In the genomic region with DNA sequence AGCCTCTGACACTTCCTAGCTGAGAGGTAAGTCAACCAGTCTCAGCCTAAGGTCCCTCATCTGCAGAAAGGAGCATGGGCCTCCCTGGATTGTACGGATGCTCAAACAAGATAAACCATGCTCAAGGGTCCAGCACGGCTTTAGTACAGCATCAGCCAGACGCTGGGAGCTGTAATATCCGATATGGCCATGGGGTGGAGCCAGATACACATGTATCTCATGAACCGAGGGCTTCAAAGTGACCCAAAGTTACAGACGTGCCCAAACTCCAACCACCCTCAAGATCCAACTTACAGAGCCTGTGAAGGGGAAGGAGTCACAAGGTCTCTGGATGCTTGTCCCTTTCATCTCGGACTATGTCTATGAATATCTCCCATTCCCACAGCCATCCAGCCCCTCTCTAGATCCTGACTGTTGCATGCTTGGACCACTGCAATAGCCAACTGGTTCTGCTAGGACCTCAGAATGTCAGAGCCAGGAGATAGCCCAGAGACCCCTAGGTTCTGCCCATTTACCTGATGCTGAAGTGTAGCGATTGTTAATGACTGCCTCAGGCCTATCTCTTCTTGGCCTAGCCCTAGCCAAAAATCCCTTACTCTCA, we compare ENCODE assay signal across 8 cellular contexts.
DNase-seq lines count a peak whose midpoint lies in the region; ATAC-seq and TF ChIP-seq lines count a peak whose summit lies in the region.

No MANE protein-coding gene starts in this region.

- WGBS in lung, 2 donors = 14 to 19% methylated on average over 8 of the region's 8 CpGs

- H3K4me1 ChIP-seq in lung (ENCODE audit: control insufficient read depth in 2 of 2, insufficient read depth in 2 of 2, low read length in 2 of 2) = no peaks in the 10 kb centered on the region

- intact Hi-C loops in dorsolateral prefrontal cortex (cut with DNase I) = loop anchor here in 1 of 2 donors (1.0 to 10.0 kb wide), 2 partner anchors 146 to 412 kb away; a partner anchor contains a TSS

- H3K27ac ChIP-seq in dorsolateral prefrontal cortex (peak overlapping the region in 51 of 59 donors; percentile 2 to 99 (median 93)), lung (ENCODE audit: low read depth in 1 of 2, low read length in 1 of 2) (no peak overlapping the region)

- H3K36me3 ChIP-seq in lung (ENCODE audit: control insufficient read depth in 2 of 2, insufficient read depth in 2 of 2, low read length in 2 of 2) = peaks cover 0 to 2% of the 10 kb centered on the region in 2 donors

- DNase-seq in NCI-H748 (lab: John Stamatoyannopoulos, UW; ENCODE audit: unreplicated experiment) (peak; percentile 49), dorsolateral prefrontal cortex (peak; percentile 85 to 99 (median 88)), lung (ENCODE audit: low spot score) (peak; percentile 80)
- peak; percentile 90 to 93 for DNase-seq in activated CD4-positive, alpha-beta T cell treated with anti-CD3 and anti-CD28 coated beads, Interleukin-2, amount 50 U/mL, for 48 hours
- DNase-seq in stimulated activated CD8-positive, alpha-beta memory T cell treated with anti-CD3 and anti-CD28 coated beads, Interleukin-15, amount 100 ng/mL, for 24 hours (ENCODE audit: low read depth) = peak; percentile 62

- no peaks in the 10 kb centered on the region for H3K9me3 ChIP-seq in lung (ENCODE audit: control insufficient read depth in 2 of 2, insufficient read depth in 1 of 2, low read length in 1 of 2)

- TF ChIP-seq CTCF in GM12801 (IDR thresholded peaks at IDR 0.05; ENCODE audit: extremely low read depth, insufficient read length) (peak; percentile 11), dorsolateral prefrontal cortex (IDR thresholded peaks at IDR 0.05 in 54 of 56, conservative IDR thresholded peaks at IDR 0.05 in 2 of 56; ENCODE audit: low read depth in 1 of 56, partially characterized antibody in 56 of 56) (peak; percentile 85 to 99 (median 96)), lung (IDR thresholded peaks at IDR 0.05; ENCODE audit: control extremely low read depth, extremely low read depth) (peak; percentile 95)

- H3K27me3 ChIP-seq in dorsolateral prefrontal cortex (no peaks in the 10 kb centered on the region), lung (ENCODE audit: control insufficient read depth, insufficient read depth) (no peaks in the 10 kb centered on the region)

- ATAC-seq in HG02852 (IDR thresholded peaks at IDR 0.05; ENCODE audit: unreplicated experiment) (peak; percentile 60), lung (ENCODE audit: insufficient read depth, low FRiP score) (peak; percentile 84), GM21576 (IDR thresholded peaks at IDR 0.05; ENCODE audit: unreplicated experiment) (no peak)

- H3K4me3 ChIP-seq in dorsolateral prefrontal cortex = no peak overlapping the region
- H3K4me3 ChIP-seq in lung = no peak overlapping the region

Comparison
In these comparisons a context has a peak if more than half of its experiments do, and no peak if none do; other contexts are left out.
1. CTCF ChIP-seq: peak in every context shown above with its lines; median percentile 96 in dorsolateral prefrontal cortex; 95 in lung; 11 in GM12801.
2. H3K27ac ChIP-seq: peak in dorsolateral prefrontal cortex (51 of 59); none in lung (0 of 2).
3. Peak in every context shown above with its lines, with median percentiles within 50 percentile points of each other: DNase-seq.